ENCODE assay signal across 23 cellular contexts in genomic region chr2:135685361-135685760, GRCh38. TPM values are rescaled to one million over a fixed set of nuclear protein-coding genes. Genes with fewer than 3 reads are reported as not detected.
DNase-seq lines count a peak whose midpoint lies in the region; ATAC-seq, FAIRE-seq and TF ChIP-seq lines count a peak whose summit lies in the region.
"Had no signal": no experiment of that assay in that cellular context is flagged by ENCODE, and none has a peak within 500 bp of the region (broad histone marks: within the 10 kb centered on the region; RNA-seq: fewer than 3 reads in every experiment).

No MANE protein-coding gene starts in this region.

- H3K4me3 ChIP-seq in SJSA1 (no peak overlapping the region), endothelial cell of umbilical vein (replicated peaks in 1 of 3; ENCODE audit: insufficient read depth in 1 of 3, low read depth in 1 of 3, low read length in 3 of 3) (no peak overlapping the region), trophoblast cell (ENCODE audit: low read depth, low read length) (no peak overlapping the region), hepatocyte (no peak overlapping the region)
- H3K4me3 ChIP-seq: gastrocnemius medialis had no signal

- CTCF ChIA-PET in endothelial cell of umbilical vein (lab: Charles Lee): interaction anchor here (0.8 kb wide), 1 partner anchor 212 kb away, joined by 3 read pairs; no protein-coding TSS in a partner anchor

- no peak overlapping the region for H2BK12ac ChIP-seq in trophoblast cell (ENCODE audit: low read length)

- peaks cover 9% of the 10 kb centered on the region for H3K36me3 ChIP-seq in SJSA1
- peaks cover 0 to 3% of the 10 kb centered on the region in 2 experiments for H3K36me3 ChIP-seq in endothelial cell of umbilical vein (ENCODE audit: control insufficient read depth in 2 of 2, extremely low read depth in 1 of 2, insufficient read depth in 2 of 2, low read length in 2 of 2)
- peaks cover 4% of the 10 kb centered on the region in 2 experiments for H3K36me3 ChIP-seq in trophoblast cell (ENCODE audit: control insufficient read depth in 1 of 2, insufficient read depth in 2 of 2, low read length in 2 of 2)
- no peaks in the 10 kb centered on the region for H3K36me3 ChIP-seq in hepatocyte (replicated peaks; ENCODE audit: insufficient read depth, low read depth)

- H2BK5ac ChIP-seq in trophoblast cell (ENCODE audit: low read depth, low read length, poor library complexity): no peak overlapping the region

- H3K27ac ChIP-seq in SJSA1 (peak overlapping the region; percentile 26; the same call in 1 of the 2 replicates), endothelial cell of umbilical vein (ENCODE audit: insufficient read depth, low read depth, low read length) (no peak overlapping the region), trophoblast cell (ENCODE audit: low read depth, low read length) (no peak overlapping the region), hepatocyte (no peak overlapping the region)
- H3K27ac ChIP-seq: gastrocnemius medialis had no signal

- no peaks in the 10 kb centered on the region for H3K9me2 ChIP-seq in hepatocyte (replicated peaks; ENCODE audit: insufficient read depth)

- WGBS in trophoblast cell (ENCODE audit: extremely low coverage, insufficient coverage, insufficient read length): no CpG with 5 or more reads among the region's 1 CpG
- 88% methylated on average over 1 of the region's 1 CpG for WGBS in hepatocyte (ENCODE audit: low lambda C conversion rate, missing lambda C conversion rate)

- H3K4me1 ChIP-seq in SJSA1 (replicated peaks) (peaks cover 14% of the 10 kb centered on the region), endothelial cell of umbilical vein (ENCODE audit: control insufficient read depth, extremely low read depth, insufficient read depth, low read length) (peaks cover 6% of the 10 kb centered on the region), trophoblast cell (ENCODE audit: control insufficient read depth in 1 of 2, insufficient read depth in 2 of 2, low read length in 2 of 2) (no peaks in the 10 kb centered on the region), hepatocyte (ENCODE audit: insufficient read depth) (no peaks in the 10 kb centered on the region)
- H3K4me1 ChIP-seq: gastrocnemius medialis had no signal

- intact Hi-C loops in endothelial cell of umbilical vein (cut with micrococcal nuclease): no loop called here

- H4K20me1 ChIP-seq in endothelial cell of umbilical vein (replicated peaks; ENCODE audit: control insufficient read depth, extremely low read depth, insufficient read depth, low read length) (no peaks in the 10 kb centered on the region), hepatocyte (ENCODE audit: insufficient read depth, poor library complexity, severe bottlenecking) (no peaks in the 10 kb centered on the region)

- H3K79me2 ChIP-seq in endothelial cell of umbilical vein (ENCODE audit: control insufficient read depth, insufficient read depth, low read length) (no peaks in the 10 kb centered on the region), trophoblast cell (ENCODE audit: control insufficient read depth, insufficient read depth, low read length, poor library complexity) (no peaks in the 10 kb centered on the region), hepatocyte (no peaks in the 10 kb centered on the region)

- H3K27me3 ChIP-seq in SJSA1 (replicated peaks): no peaks in the 10 kb centered on the region
- no peaks in the 10 kb centered on the region for H3K27me3 ChIP-seq in endothelial cell of umbilical vein (ENCODE audit: control insufficient read depth in 2 of 2, insufficient read depth in 2 of 2, low read length in 2 of 2)
- no peaks in the 10 kb centered on the region for H3K27me3 ChIP-seq in trophoblast cell (ENCODE audit: insufficient read depth, low read length)
- H3K27me3 ChIP-seq in hepatocyte: no peaks in the 10 kb centered on the region
- H3K27me3 ChIP-seq: gastrocnemius medialis had no signal

- no peak overlapping the region for H3K23ac ChIP-seq in trophoblast cell (ENCODE audit: low read length)

- no peak overlapping the region for H4K12ac ChIP-seq in trophoblast cell (ENCODE audit: low read depth, low read length)

- H3K4ac ChIP-seq in trophoblast cell (ENCODE audit: low read depth, low read length): no peak overlapping the region

- ATAC-seq in activated CD4-positive, CD25-positive, alpha-beta regulatory T cell treated with anti-CD3 and anti-CD28 coated beads, Interleukin-2, amount 50 U/mL, for 24 hours: no peak
- ATAC-seq: gastrocnemius medialis; sciatic nerve; stimulated activated effector memory CD8-positive, alpha-beta T cell treated with anti-CD3 and anti-CD28 coated beads, Interleukin-12 subunit alpha, Interleukin-12 subunit beta, amount 100 ng/mL, for 72 hours had no signal

- no peak for TF ChIP-seq POLR2A in endothelial cell of umbilical vein (IDR thresholded peaks at IDR 0.05; ENCODE audit: low read depth, low read length)

- no peak overlapping the region for H3K18ac ChIP-seq in trophoblast cell (ENCODE audit: low read length)

- no peaks in the 10 kb centered on the region for H3K9me3 ChIP-seq in SJSA1 (replicated peaks)
- H3K9me3 ChIP-seq in endothelial cell of umbilical vein (replicated peaks; ENCODE audit: control insufficient read depth, insufficient read depth, low read length): no peaks in the 10 kb centered on the region
- H3K9me3 ChIP-seq in trophoblast cell (ENCODE audit: insufficient read depth, low read depth, low read length): no peaks in the 10 kb centered on the region
- H3K9me3 ChIP-seq in hepatocyte (ENCODE audit: low read depth): no peaks in the 10 kb centered on the region
- H3K9me3 ChIP-seq: gastrocnemius medialis had no signal

- peak; percentile 66 for DNase-seq in EH (ENCODE audit: low read depth)
- peak in 1 of 2 experiments; percentile 49 for DNase-seq in SJSA1 (ENCODE audit: low read depth in 1 of 2, low spot score in 2 of 2)
- peak; percentile 30 for DNase-seq in endothelial cell of umbilical vein (ENCODE audit: low read depth, low spot score)
- peak; percentile 3 to 71 for DNase-seq in trophoblast cell
- DNase-seq in activated naive CD4-positive, alpha-beta T cell (lab: John Stamatoyannopoulos, UW): no peak
- no peak for DNase-seq in hepatocyte (ENCODE audit: low spot score)
- no peak for DNase-seq in activated CD4-positive, CD25-positive, alpha-beta regulatory T cell (lab: John Stamatoyannopoulos, UW)
- DNase-seq: activated CD4-positive, alpha-beta T cell treated with anti-CD3 and anti-CD28 coated beads, Interleukin-2, amount 10 ng/mL, durations not matched to agents 7 days and 5 days; activated naive CD8-positive, alpha-beta T cell treated with anti-CD3 and anti-CD28 coated beads for 36 hours; DMS79; gastrocnemius medialis; Karpas-422; NCI-H1105; NCI-H2081 treated with DMSO at 0.1 percent for 48 hours; NCI-H446 treated with DMSO at 0.1 percent for 48 hours; SIG-M5; stimulated activated CD4-positive, alpha-beta T cell treated with anti-CD3 and anti-CD28 coated beads, Interleukin-1b, Interleukin-23, amount 100 ng/mL, for 48 hours had no signal

- no peaks in the 10 kb centered on the region for H3K79me1 ChIP-seq in trophoblast cell (ENCODE audit: low read length)

- no peak for TF ChIP-seq CTCF in endothelial cell of umbilical vein (IDR thresholded peaks at IDR 0.05; ENCODE audit: extremely low read depth in 1 of 2, insufficient read depth in 1 of 2, low read depth in 1 of 2, low read length in 2 of 2)
- no peak for TF ChIP-seq CTCF in hepatocyte (IDR thresholded peaks at IDR 0.05; ENCODE audit: poor library complexity)

- no TSS peak for BruUV-seq in endothelial cell of umbilical vein (replicated peaks; lab: Mats Ljungman, UMichigan)

- no peak overlapping the region for H3K14ac ChIP-seq in trophoblast cell (ENCODE audit: low read length)

- no peak overlapping the region for H2AK5ac ChIP-seq in trophoblast cell (ENCODE audit: low read length)

- H4K8ac ChIP-seq in trophoblast cell (ENCODE audit: low read depth, low read length): no peak overlapping the region

- H3K9ac ChIP-seq in endothelial cell of umbilical vein (replicated peaks; ENCODE audit: extremely low read depth, insufficient read depth, low read length): no peak overlapping the region
- H3K9ac ChIP-seq in trophoblast cell (ENCODE audit: low read length): no peak overlapping the region

- peaks cover 3% of the 10 kb centered on the region for H3K9me1 ChIP-seq in endothelial cell of umbilical vein (replicated peaks; ENCODE audit: control insufficient read depth, extremely low read depth, insufficient read depth, low read length)

- H2AFZ ChIP-seq in endothelial cell of umbilical vein (ENCODE audit: low read depth, low read length): no peak overlapping the region
- no peak overlapping the region for H2AFZ ChIP-seq in trophoblast cell (ENCODE audit: insufficient read depth, low read length, poor library complexity)
- no peak overlapping the region for H2AFZ ChIP-seq in hepatocyte

- POLR2A ChIA-PET in endothelial cell of umbilical vein (lab: Charles Lee): no interaction called here

- dilution Hi-C loops in endothelial cell of umbilical vein (cut with MboI; ENCODE audit: extremely low pct_ligation_motif_present, low sequenced_read_pairs): no loop called here

- H2BK120ac ChIP-seq in trophoblast cell (ENCODE audit: insufficient read depth, low read length, poor library complexity): no peak overlapping the region

- H3K4me2 ChIP-seq in endothelial cell of umbilical vein (ENCODE audit: insufficient read depth, low read length) (peak overlapping the region; percentile 32), trophoblast cell (ENCODE audit: low read length) (no peak overlapping the region), hepatocyte (no peak overlapping the region)

- FAIRE-seq in endothelial cell of umbilical vein (lab: Jason Lieb, UNC): no peak
- FAIRE-seq: GM12892, GM19239, keratinocyte had no signal

- no peak overlapping the region for H4K91ac ChIP-seq in trophoblast cell (ENCODE audit: low read depth, low read length)

TF ChIP-seq in endothelial cell of umbilical vein, 7 proteins besides CTCF, POLR2A, EP300 and RAD21 (continues in another document):
- no peak for TF ChIP-seq MYC (IDR thresholded peaks at IDR 0.05; ENCODE audit: low read depth, low read length)
- TF ChIP-seq POLR2AphosphoS5 (IDR thresholded peaks at IDR 0.05; ENCODE audit: insufficient read depth, low read depth, low read length): no peak
- TF ChIP-seq EZH2 (IDR thresholded peaks at IDR 0.05; ENCODE audit: borderline replicate concordance, low read depth, low read length, severe bottlenecking): no peak
- TF ChIP-seq GATA2 (IDR thresholded peaks at IDR 0.05; ENCODE audit: insufficient read depth, insufficient read length, low read depth, low read length): no peak

RNA-seq across cellular contexts. Expression of gene UBXN4, which starts 56.3 kb away (rescaled TPM):
- 50.1 and 76.5 TPM in 2 replicates for total RNA-seq in SJSA1 (2014; rRNA removed; shearing (Covaris generic))
- total RNA-seq in endothelial cell of umbilical vein: 103 and 108 TPM in 2 replicates
- polyA plus RNA-seq in endothelial cell of umbilical vein: 31.3 and 40.8 TPM in 2 replicates
- 41.0 and 53.7 TPM in 2 replicates for polyA plus RNA-seq in endothelial cell of umbilical vein (2011; cell fraction: cytosol; rRNA removed)
- polyA plus RNA-seq in endothelial cell of umbilical vein (2011; cell fraction: nucleus; rRNA removed): 183 and 240 TPM in 2 replicates
- polyA plus RNA-seq in endothelial cell of umbilical vein (2012): 78.0 and 95.3 TPM in 2 replicates
- polyA minus RNA-seq in endothelial cell of umbilical vein: 53.0 and 61.9 TPM in 2 replicates
- polyA minus RNA-seq in endothelial cell of umbilical vein (2011; cell fraction: cytosol; rRNA and poly(A)+ RNA removed): 30.4 TPM
- polyA minus RNA-seq in endothelial cell of umbilical vein (2011; cell fraction: nucleus; rRNA and poly(A)+ RNA removed): 108 and 150 TPM in 2 replicates
- 57.6 and 59.2 TPM in 2 replicates for polyA plus RNA-seq in trophoblast cell (2013)
- total RNA-seq in hepatocyte: 111 and 121 TPM in 2 replicates
- 244 and 276 TPM in 2 replicates for polyA plus RNA-seq in hepatocyte

Comparison
In these comparisons a context has a peak if more than half of its experiments do, and no peak if none do; other contexts are left out.
1. DNase-seq: peak in EH (single experiment), endothelial cell of umbilical vein (single experiment) and trophoblast cell (2 of 2); none in activated naive CD4-positive, alpha-beta T cell (0 of 4), hepatocyte (single experiment) and activated CD4-positive, CD25-positive, alpha-beta regulatory T cell (0 of 4).